ENCODE assay signal across 14 cellular contexts in genomic region chr5:171978519-171978918, GRCh38. TPM values are rescaled to one million over a fixed set of nuclear protein-coding genes. Genes with fewer than 3 reads are reported as not detected.
DNase-seq lines count a peak whose midpoint lies in the region; ATAC-seq and TF ChIP-seq lines count a peak whose summit lies in the region.
"Had no signal": no experiment of that assay in that cellular context is flagged by ENCODE, and none has a peak within 500 bp of the region (broad histone marks: within the 10 kb centered on the region; RNA-seq: fewer than 3 reads in every experiment).

No MANE protein-coding gene starts in this region.

- peaks cover 57% of the 10 kb centered on the region for H3K4me1 ChIP-seq in iPS-15b (ENCODE audit: control insufficient read depth, insufficient read depth, low read length)
- H3K4me1 ChIP-seq in tibial nerve, result peaks cover 0 to 29% (median 6%) of the 10 kb centered on the region in 4 donors
- H3K4me1 ChIP-seq in aorta (ENCODE audit: control insufficient read depth in 1 of 2, insufficient read depth in 2 of 2, low read length in 2 of 2), result peaks cover 0 to 7% of the 10 kb centered on the region in 2 donors

- peaks cover 8% of the 10 kb centered on the region for H3K9me3 ChIP-seq in iPS-15b (ENCODE audit: control insufficient read depth, insufficient read depth, low read length)
- H3K9me3 ChIP-seq in tibial nerve, result peaks cover 0 to 23% (median 10%) of the 10 kb centered on the region in 4 donors
- peaks cover 3% of the 10 kb centered on the region for H3K9me3 ChIP-seq in aorta (ENCODE audit: control insufficient read depth, low read length)

- H3K4me3 ChIP-seq in iPS-15b (ENCODE audit: low read depth, low read length) (peak overlapping the region; percentile 10), tibial nerve (no peak overlapping the region), aorta (ENCODE audit: low read length in 2 of 2) (no peak overlapping the region)

- TF ChIP-seq CTCF in tibial nerve (IDR thresholded peaks at IDR 0.05), result no peak

- no peak overlapping the region for H3K9ac ChIP-seq in iPS-15b (ENCODE audit: low read depth, low read length)

- TF ChIP-seq EP300 in tibial nerve (IDR thresholded peaks at IDR 0.05), result no peak

- 87 to 94% methylated on average over 4 of the region's 4 CpGs for WGBS in tibial nerve, 2 donors
- WGBS in aorta, 2 donors, result 91% methylated on average over 4 of the region's 4 CpGs

- no peaks in the 10 kb centered on the region for H3K27me3 ChIP-seq in iPS-15b (ENCODE audit: control insufficient read depth, insufficient read depth, low read length)
- no peaks in the 10 kb centered on the region for H3K27me3 ChIP-seq in tibial nerve
- H3K27me3 ChIP-seq in aorta (ENCODE audit: control insufficient read depth in 1 of 2, insufficient read depth in 2 of 2, low read length in 1 of 2), result no peaks in the 10 kb centered on the region

- H3K27ac ChIP-seq in tibial nerve (no peak overlapping the region), aorta (ENCODE audit: low read depth in 1 of 2, low read length in 2 of 2) (no peak overlapping the region)

- intact Hi-C loops in aorta (cut with DNase I), result no loop called here

- DNase-seq in DMS114 treated with DMSO at 0.1 percent for 48 hours (lab: John Stamatoyannopoulos, UW; ENCODE audit: unreplicated experiment), result no peak
- no peak for DNase-seq in activated CD8-positive, alpha-beta memory T cell treated with anti-CD3 and anti-CD28 coated beads, Interleukin-2, amount 50 U/mL, for 48 hours
- DNase-seq in tibial nerve (ENCODE audit: low spot score in 2 of 2), result no peak
- no peak for DNase-seq in aorta
- DNase-seq: activated CD4-positive, alpha-beta T cell treated with anti-CD3 and anti-CD28 coated beads for 1 hour; activated gamma-delta T cell treated with Interleukin-2 at 50 U/mL for 16 hours; CD4-positive, alpha-beta T cell; left colon; NCI-H1092 treated with DMSO at 0.1 percent for 48 hours; NCI-H510A treated with DMSO at 0.1 percent for 48 hours had no signal

- peak; percentile 52 for ATAC-seq in GM18502 (IDR thresholded peaks at IDR 0.05; ENCODE audit: poor library complexity, unreplicated experiment)
- ATAC-seq in GM21528 (IDR thresholded peaks at IDR 0.05; ENCODE audit: low FRiP score, unreplicated experiment), result peak; percentile 51
- ATAC-seq in HG03432 (IDR thresholded peaks at IDR 0.05; ENCODE audit: unreplicated experiment), result peak; percentile 61
- ATAC-seq in aorta (ENCODE audit: low FRiP score), result no peak
- ATAC-seq: left colon had no signal

- TF ChIP-seq POLR2A in tibial nerve (IDR thresholded peaks at IDR 0.05), result no peak

- H3K36me3 ChIP-seq in iPS-15b (ENCODE audit: control insufficient read depth, insufficient read depth, low read length) (no peaks in the 10 kb centered on the region), tibial nerve (peaks cover 0 to 8% (median 0%) of the 10 kb centered on the region in 3 donors), aorta (ENCODE audit: control insufficient read depth in 1 of 2, insufficient read depth in 2 of 2, low read length in 1 of 2) (no peaks in the 10 kb centered on the region)

RNA-seq across cellular contexts. Expression of gene FBXW11, which starts 27.9 kb away (rescaled TPM):
- total RNA-seq in tibial nerve (10 to 100 TPM; 49.2 to 96.4 (median 73.4) TPM), aorta (10 to 100 TPM; 63.1 to 64.0 TPM)
- polyA plus RNA-seq in aorta, result 10 to 100 TPM; 13.5 to 18.7 TPM
